Comparison of ENCODE assay signal across 1 cellular context in genomic region chr17:37553357-37553966, GRCh38.
TF ChIP-seq lines count a peak whose summit lies in the region.

No MANE protein-coding gene starts in this region.

TF ChIP-seq in GM23338, 12 proteins besides CTCF, POLR2A, EP300 and RAD21 (continued from another document):
- TF ChIP-seq, protein P1, sequence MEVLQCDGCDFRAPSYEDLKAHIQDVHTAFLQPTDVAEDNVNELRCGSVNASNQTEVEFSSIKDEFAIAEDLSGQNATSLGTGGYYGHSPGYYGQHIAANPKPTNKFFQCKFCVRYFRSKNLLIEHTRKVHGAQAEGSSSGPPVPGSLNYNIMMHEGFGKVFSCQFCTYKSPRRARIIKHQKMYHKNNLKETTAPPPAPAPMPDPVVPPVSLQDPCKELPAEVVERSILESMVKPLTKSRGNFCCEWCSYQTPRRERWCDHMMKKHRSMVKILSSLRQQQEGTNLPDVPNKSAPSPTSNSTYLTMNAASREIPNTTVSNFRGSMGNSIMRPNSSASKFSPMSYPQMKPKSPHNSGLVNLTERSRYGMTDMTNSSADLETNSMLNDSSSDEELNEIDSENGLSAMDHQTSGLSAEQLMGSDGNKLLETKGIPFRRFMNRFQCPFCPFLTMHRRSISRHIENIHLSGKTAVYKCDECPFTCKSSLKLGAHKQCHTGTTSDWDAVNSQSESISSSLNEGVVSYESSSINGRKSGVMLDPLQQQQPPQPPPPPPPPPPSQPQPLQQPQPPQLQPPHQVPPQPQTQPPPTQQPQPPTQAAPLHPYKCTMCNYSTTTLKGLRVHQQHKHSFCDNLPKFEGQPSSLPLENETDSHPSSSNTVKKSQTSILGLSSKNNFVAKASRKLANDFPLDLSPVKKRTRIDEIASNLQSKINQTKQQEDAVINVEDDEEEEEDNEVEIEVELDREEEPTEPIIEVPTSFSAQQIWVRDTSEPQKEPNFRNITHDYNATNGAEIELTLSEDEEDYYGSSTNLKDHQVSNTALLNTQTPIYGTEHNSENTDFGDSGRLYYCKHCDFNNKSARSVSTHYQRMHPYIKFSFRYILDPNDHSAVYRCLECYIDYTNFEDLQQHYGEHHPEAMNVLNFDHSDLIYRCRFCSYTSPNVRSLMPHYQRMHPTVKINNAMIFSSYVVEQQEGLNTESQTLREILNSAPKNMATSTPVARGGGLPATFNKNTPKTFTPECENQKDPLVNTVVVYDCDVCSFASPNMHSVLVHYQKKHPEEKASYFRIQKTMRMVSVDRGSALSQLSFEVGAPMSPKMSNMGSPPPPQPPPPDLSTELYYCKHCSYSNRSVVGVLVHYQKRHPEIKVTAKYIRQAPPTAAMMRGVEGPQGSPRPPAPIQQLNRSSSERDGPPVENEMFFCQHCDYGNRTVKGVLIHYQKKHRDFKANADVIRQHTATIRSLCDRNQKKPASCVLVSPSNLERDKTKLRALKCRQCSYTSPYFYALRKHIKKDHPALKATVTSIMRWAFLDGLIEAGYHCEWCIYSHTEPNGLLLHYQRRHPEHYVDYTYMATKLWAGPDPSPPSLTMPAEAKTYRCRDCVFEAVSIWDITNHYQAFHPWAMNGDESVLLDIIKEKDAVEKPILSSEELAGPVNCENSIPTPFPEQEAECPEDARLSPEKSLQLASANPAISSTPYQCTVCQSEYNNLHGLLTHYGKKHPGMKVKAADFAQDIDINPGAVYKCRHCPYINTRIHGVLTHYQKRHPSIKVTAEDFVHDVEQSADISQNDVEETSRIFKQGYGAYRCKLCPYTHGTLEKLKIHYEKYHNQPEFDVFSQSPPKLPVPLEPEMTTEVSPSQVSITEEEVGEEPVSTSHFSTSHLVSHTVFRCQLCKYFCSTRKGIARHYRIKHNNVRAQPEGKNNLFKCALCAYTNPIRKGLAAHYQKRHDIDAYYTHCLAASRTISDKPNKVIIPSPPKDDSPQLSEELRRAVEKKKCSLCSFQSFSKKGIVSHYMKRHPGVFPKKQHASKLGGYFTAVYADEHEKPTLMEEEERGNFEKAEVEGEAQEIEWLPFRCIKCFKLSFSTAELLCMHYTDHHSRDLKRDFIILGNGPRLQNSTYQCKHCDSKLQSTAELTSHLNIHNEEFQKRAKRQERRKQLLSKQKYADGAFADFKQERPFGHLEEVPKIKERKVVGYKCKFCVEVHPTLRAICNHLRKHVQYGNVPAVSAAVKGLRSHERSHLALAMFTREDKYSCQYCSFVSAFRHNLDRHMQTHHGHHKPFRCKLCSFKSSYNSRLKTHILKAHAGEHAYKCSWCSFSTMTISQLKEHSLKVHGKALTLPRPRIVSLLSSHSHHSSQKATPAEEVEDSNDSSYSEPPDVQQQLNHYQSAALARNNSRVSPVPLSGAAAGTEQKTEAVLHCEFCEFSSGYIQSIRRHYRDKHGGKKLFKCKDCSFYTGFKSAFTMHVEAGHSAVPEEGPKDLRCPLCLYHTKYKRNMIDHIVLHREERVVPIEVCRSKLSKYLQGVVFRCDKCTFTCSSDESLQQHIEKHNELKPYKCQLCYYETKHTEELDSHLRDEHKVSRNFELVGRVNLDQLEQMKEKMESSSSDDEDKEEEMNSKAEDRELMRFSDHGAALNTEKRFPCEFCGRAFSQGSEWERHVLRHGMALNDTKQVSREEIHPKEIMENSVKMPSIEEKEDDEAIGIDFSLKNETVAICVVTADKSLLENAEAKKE (CRISPR knock-in tag; IDR thresholded peaks at IDR 0.05), result no peak
- TF ChIP-seq JUNB (IDR thresholded peaks at IDR 0.05; ENCODE audit: unreplicated experiment), result no peak
- TF ChIP-seq EZH2 (IDR thresholded peaks at IDR 0.05; ENCODE audit: low read depth, unreplicated experiment), result no peak
- TF ChIP-seq, protein P2, sequence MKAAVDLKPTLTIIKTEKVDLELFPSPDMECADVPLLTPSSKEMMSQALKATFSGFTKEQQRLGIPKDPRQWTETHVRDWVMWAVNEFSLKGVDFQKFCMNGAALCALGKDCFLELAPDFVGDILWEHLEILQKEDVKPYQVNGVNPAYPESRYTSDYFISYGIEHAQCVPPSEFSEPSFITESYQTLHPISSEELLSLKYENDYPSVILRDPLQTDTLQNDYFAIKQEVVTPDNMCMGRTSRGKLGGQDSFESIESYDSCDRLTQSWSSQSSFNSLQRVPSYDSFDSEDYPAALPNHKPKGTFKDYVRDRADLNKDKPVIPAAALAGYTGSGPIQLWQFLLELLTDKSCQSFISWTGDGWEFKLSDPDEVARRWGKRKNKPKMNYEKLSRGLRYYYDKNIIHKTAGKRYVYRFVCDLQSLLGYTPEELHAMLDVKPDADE (IDR thresholded peaks at IDR 0.05), result no peak
- TF ChIP-seq ZNF331 (CRISPR knock-in tag; IDR thresholded peaks at IDR 0.05; ENCODE audit: low read depth), result no peak
- TF ChIP-seq EZH2phosphoT487 (IDR thresholded peaks at IDR 0.05; ENCODE audit: unreplicated experiment), result no peak
- no peak for TF ChIP-seq REST (IDR thresholded peaks at IDR 0.05; ENCODE audit: unreplicated experiment)
- TF ChIP-seq CREB1 (CRISPR knock-in tag; IDR thresholded peaks at IDR 0.05; ENCODE audit: low read depth), result no peak
- no peak for TF ChIP-seq POLR2AphosphoS5 (IDR thresholded peaks at IDR 0.05; ENCODE audit: low read depth)
